In the genomic region with DNA sequence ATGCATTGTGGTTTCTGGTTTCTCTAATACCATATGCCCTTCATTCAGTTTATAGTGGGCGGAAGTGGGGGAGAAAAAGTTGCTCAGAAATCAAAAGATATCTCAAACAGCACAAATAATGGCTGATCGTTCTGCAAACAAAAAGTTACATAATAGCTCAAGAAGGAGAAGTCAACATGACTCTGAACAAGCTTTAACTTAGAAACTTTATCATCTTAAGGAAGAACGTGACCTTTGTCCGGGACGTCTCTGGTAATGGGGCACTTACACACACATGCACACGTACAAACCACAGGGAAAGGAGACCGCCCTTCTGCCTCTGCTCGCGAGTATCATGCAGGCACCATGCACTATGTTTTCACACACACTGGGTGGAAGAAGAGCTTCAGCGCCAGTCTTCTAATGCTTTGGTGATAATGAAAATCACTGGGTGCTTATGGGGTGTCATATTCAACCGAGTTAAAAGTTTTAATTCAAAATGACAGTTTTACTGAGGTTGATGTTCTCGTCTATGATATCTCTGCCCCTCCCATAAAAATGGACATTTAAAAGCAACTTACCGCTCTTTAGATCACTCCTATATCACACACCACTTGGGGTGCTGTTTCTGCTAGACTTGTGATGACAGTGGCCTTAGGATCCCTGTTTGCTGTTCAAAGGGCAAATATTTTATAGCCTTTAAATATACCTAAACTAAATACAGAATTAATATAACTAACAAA, we compare ENCODE assay signal across 11 cellular contexts. TPM values are rescaled to one million over a fixed set of nuclear protein-coding genes. Genes with fewer than 3 reads are reported as not detected.
DNase-seq lines count a peak whose midpoint lies in the region; ATAC-seq, FAIRE-seq and TF ChIP-seq lines count a peak whose summit lies in the region.
"Had no signal": no experiment of that assay in that cellular context is flagged by ENCODE, and none has a peak within 500 bp of the region (broad histone marks: within the 10 kb centered on the region; RNA-seq: fewer than 3 reads in every experiment).

No MANE protein-coding gene starts in this region.

- H2AFZ ChIP-seq in K562 (ENCODE audit: low read depth, low read length) = peak overlapping the region; percentile 83

- 22% methylated on average over 13 of the region's 13 CpGs for WGBS in K562 (ENCODE audit: insufficient coverage, low coverage, missing lambda C conversion rate)
- WGBS in right lobe of liver (ENCODE audit: insufficient coverage, low coverage, low lambda C conversion rate, missing lambda C conversion rate) = 41% methylated on average over 13 of the region's 13 CpGs

- no peaks in the 10 kb centered on the region for H3K27me3 ChIP-seq in K562 (ENCODE audit: control insufficient read depth in 2 of 2, insufficient read depth in 2 of 2, low read length in 2 of 2)
- H3K27me3 ChIP-seq in right lobe of liver = no peaks in the 10 kb centered on the region
- H3K27me3 ChIP-seq: SJSA1 had no signal

- H3K4me3 ChIP-seq in K562 = no peak overlapping the region
- H3K4me3 ChIP-seq in right lobe of liver = no peak overlapping the region
- H3K4me3 ChIP-seq: SJSA1 had no signal

- ATAC-seq in K562 (peak; percentile 34), right lobe of liver (no peak), GM18873 (IDR thresholded peaks at IDR 0.05; ENCODE audit: low FRiP score, unreplicated experiment) (no peak), HG03442 (IDR thresholded peaks at IDR 0.05; ENCODE audit: unreplicated experiment) (no peak)
- ATAC-seq in activated CD4-positive, CD25-positive, alpha-beta regulatory T cell treated with anti-CD3 and anti-CD28 coated beads, Interleukin-2, amount 50 U/mL, for 24 hours = no peak

- H3K9me1 ChIP-seq in K562 (ENCODE audit: control insufficient read depth, insufficient read depth, low read length) = no peaks in the 10 kb centered on the region

- peak; percentile 14 for DNase-seq in ACHN
- DNase-seq in K562 (ENCODE audit: extremely low read depth in 1 of 4, low spot score in 3 of 4) = peak in 3 of 4 experiments; percentile 15 to 36 (median 17)
- DNase-seq in right lobe of liver = no peak
- DNase-seq in NCI-H1694 (lab: John Stamatoyannopoulos, UW) = no peak
- DNase-seq: GDM1; stimulated activated CD4-positive, alpha-beta T cell treated with anti-CD3 and anti-CD28 coated beads, Interleukin-15, amount 100 ng/mL, for 24 hours had no signal

- H3K9me3 ChIP-seq in K562 (replicated peaks; ENCODE audit: control insufficient read depth, insufficient read depth, low read depth, low read length) (no peaks in the 10 kb centered on the region), right lobe of liver (no peaks in the 10 kb centered on the region)
- H3K9me3 ChIP-seq: SJSA1 had no signal

- TSS peak; percentile 43 for BruUV-seq in K562 (replicated peaks; lab: Mats Ljungman, UMichigan)

- peaks cover 27 to 32% of the 10 kb centered on the region in 2 experiments for H3K4me1 ChIP-seq in K562 (replicated peaks in 1 of 2; ENCODE audit: control insufficient read depth in 2 of 2, insufficient read depth in 2 of 2, low read length in 2 of 2)
- H3K4me1 ChIP-seq in right lobe of liver = peaks cover 0 to 19% (median 7%) of the 10 kb centered on the region in 4 donors

- CTCF ChIA-PET in K562 (lab: Yijun Ruan, JAX; ENCODE audit: low intra/inter-chr PET ratio) = no interaction called here

- TF ChIP-seq POLR2A in K562 (conservative IDR thresholded peaks at IDR 0.05) (no peak), right lobe of liver (IDR thresholded peaks at IDR 0.05) (no peak)

- peaks cover 10% of the 10 kb centered on the region; the same call in 1 of the 2 replicates for H4K20me1 ChIP-seq in K562 (replicated peaks; ENCODE audit: control insufficient read depth, insufficient read depth, low read length)

- peak; percentile 31; the same call in 1 of the 2 replicates for TF ChIP-seq CTCF in LNCAP (IDR thresholded peaks at IDR 0.05)
- TF ChIP-seq CTCF in K562 (IDR thresholded peaks at IDR 0.05 in 2 of 3, conservative IDR thresholded peaks at IDR 0.05 in 1 of 3; ENCODE audit: insufficient read depth in 2 of 3, low read depth in 1 of 3, low read length in 3 of 3) = peak in 2 of 3 experiments; percentile 40 to 46; a peak in 3 of 6 replicates
- peak in 1 of 4 donors; percentile 12 for TF ChIP-seq CTCF in right lobe of liver (IDR thresholded peaks at IDR 0.05)

- in situ Hi-C loops in ACHN (cut with HindIII; ENCODE audit: low pct_ligation_motif_present, low pct_unique_long_range_greater_than_20kb, low sequenced_read_pairs) = no loop called here
- in situ Hi-C loops in K562 (cut with MboI) = no loop called here

- POLR2A ChIA-PET in K562 (lab: Yijun Ruan, JAX) = interaction anchor here (0.6 to 3.5 kb wide), 10 partner anchors 7 to 423 kb away, joined by 3 to 24 read pairs (median 3); a partner anchor contains a TSS

- no peak for TF ChIP-seq EP300 in K562 (IDR thresholded peaks at IDR 0.05; ENCODE audit: low read length)

- H3K36me3 ChIP-seq in K562 (ENCODE audit: control insufficient read depth, insufficient read depth, low read length) (peaks cover 18% of the 10 kb centered on the region; the same call in 2 of the 3 replicates), right lobe of liver (peaks cover 0 to 14% (median 7%) of the 10 kb centered on the region in 4 donors)

- H3K27ac ChIP-seq in K562 (ENCODE audit: extremely low read depth, low read depth, low read length) (peak overlapping the region; percentile 76), right lobe of liver (peak overlapping the region in 2 of 3 donors; percentile 6 to 64)
- H3K27ac ChIP-seq: SJSA1 had no signal

- intact Hi-C loops in K562 (cut with micrococcal nuclease) = no loop called here
- intact Hi-C loops in right lobe of liver (cut with DNase I) = no loop called here

- FAIRE-seq in K562 (lab: Jason Lieb, UNC) = peak; percentile 69

- H3K4me2 ChIP-seq in K562 (ENCODE audit: insufficient read depth, low read length) = peak overlapping the region; percentile 64

- H3K9ac ChIP-seq in K562 (ENCODE audit: insufficient read depth in 1 of 2, low read depth in 2 of 2, low read length in 2 of 2) = peak overlapping the region in 1 of 2 experiments; percentile 58; a peak in 3 of 4 replicates

- peaks cover 5% of the 10 kb centered on the region; the same call in 1 of the 3 replicates for H3K79me2 ChIP-seq in K562 (ENCODE audit: control insufficient read depth, insufficient read depth, low read length)

- TF ChIP-seq RAD21 in K562 (CRISPR knock-in tag; conservative IDR thresholded peaks at IDR 0.05 in 1 of 2, IDR thresholded peaks at IDR 0.05 in 1 of 2) = no peak

TF ChIP-seq in K562, 482 proteins besides CTCF, POLR2A, EP300 and RAD21 (continues in another document):
- TF ChIP-seq HDAC1 (IDR thresholded peaks at IDR 0.05) = 0 out of 4 replicates have a peak, but pooled peaks of 1 of the 2 experiments have one; percentile 9
- TF ChIP-seq TGIF2 (CRISPR knock-in tag; IDR thresholded peaks at IDR 0.05) = no peak
- TF ChIP-seq CREBBP (IDR thresholded peaks at IDR 0.05; ENCODE audit: low read depth, low read length) = no peak
- TF ChIP-seq TCF7L2 (IDR thresholded peaks at IDR 0.05; ENCODE audit: low read depth, low read length) = no peak
- TF ChIP-seq, protein P1, sequence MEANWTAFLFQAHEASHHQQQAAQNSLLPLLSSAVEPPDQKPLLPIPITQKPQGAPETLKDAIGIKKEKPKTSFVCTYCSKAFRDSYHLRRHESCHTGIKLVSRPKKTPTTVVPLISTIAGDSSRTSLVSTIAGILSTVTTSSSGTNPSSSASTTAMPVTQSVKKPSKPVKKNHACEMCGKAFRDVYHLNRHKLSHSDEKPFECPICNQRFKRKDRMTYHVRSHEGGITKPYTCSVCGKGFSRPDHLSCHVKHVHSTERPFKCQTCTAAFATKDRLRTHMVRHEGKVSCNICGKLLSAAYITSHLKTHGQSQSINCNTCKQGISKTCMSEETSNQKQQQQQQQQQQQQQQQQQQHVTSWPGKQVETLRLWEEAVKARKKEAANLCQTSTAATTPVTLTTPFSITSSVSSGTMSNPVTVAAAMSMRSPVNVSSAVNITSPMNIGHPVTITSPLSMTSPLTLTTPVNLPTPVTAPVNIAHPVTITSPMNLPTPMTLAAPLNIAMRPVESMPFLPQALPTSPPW (CRISPR knock-in tag; IDR thresholded peaks at IDR 0.05) = peak; percentile 1; the same call in 1 of the 2 replicates
- TF ChIP-seq PURB (CRISPR knock-in tag; IDR thresholded peaks at IDR 0.05; ENCODE audit: low read depth) = no peak
- 0 out of 2 replicates have a peak, but pooled peaks have one; percentile 4 for TF ChIP-seq CEBPB (tag; IDR thresholded peaks at IDR 0.05)
- TF ChIP-seq TAF9B (IDR thresholded peaks at IDR 0.05; ENCODE audit: partially characterized antibody) = no peak
- TF ChIP-seq HLTF (IDR thresholded peaks at IDR 0.05) = no peak
- TF ChIP-seq EGR1 (conservative IDR thresholded peaks at IDR 0.05) = 0 out of 2 replicates have a peak, but pooled peaks have one; percentile 12

RNA-seq across cellular contexts. Expression of a gene that starts 4.7 kb away (rescaled TPM):
- total RNA-seq in K562 (2011; cell fraction: chromatin; rRNA removed; ENCODE audit: low replicate concordance) = 20.9 and 54.0 TPM in 2 replicates
- total RNA-seq in K562 (2011; cell fraction: nucleolus; rRNA removed) = 42.1 and 51.5 TPM in 2 replicates
- total RNA-seq in K562 (2011; cell fraction: nucleoplasm; rRNA removed) = 28.7 and 32.3 TPM in 2 replicates
- 12.1 and 19.4 TPM in 2 replicates for total RNA-seq in K562 (2014; rRNA removed)
- total RNA-seq in K562 (2014; rRNA removed; fragmentation: Illumina TruSeq; extraction: Trizol) = 4.2 and 8.9 TPM in 2 replicates
- total RNA-seq in K562 (2015; rRNA removed; fragmentation: Illumina TruSeq; extraction: Trizol) = 0.54 and 1.1 TPM in 2 replicates
- 13.8 and 17.4 TPM in 2 replicates for total RNA-seq in K562 (2021)
- polyA plus RNA-seq in K562 (2011; rRNA removed) = 3.6 and 5.7 TPM in 2 replicates
- polyA plus RNA-seq in K562 (2011; cell fraction: cytosol; rRNA removed) = 3.7 and 20.6 TPM in 2 replicates
- polyA plus RNA-seq in K562 (2011; cell fraction: nucleus; rRNA removed) = 13.7 and 48.9 TPM in 2 replicates
- 8.3 and 9.7 TPM in 2 replicates for polyA plus RNA-seq in K562 (2012)
- polyA plus RNA-seq in K562 (2014; fragmentation: Illumina TruSeq; extraction: Trizol) = 8.2 and 12.8 TPM in 2 replicates
- 1 to 10 TPM in 1 of 2 experiments, under 1 TPM in 1; 0.56 to 2.1 TPM for polyA plus RNA-seq in K562 (2014; fragmentation: Nextera tagmentation; extraction: Ambion mirVana)
- polyA plus RNA-seq in K562 (2014; rRNA removed) = 11.6 and 14.8 TPM in 2 replicates
- 3.8 and 7.1 TPM in 2 replicates for polyA minus RNA-seq in K562 (2011; rRNA and poly(A)+ RNA removed)
- 7.6 and 8.7 TPM in 2 replicates for polyA minus RNA-seq in K562 (2011; cell fraction: cytosol; rRNA and poly(A)+ RNA removed)
- polyA minus RNA-seq in K562 (2011; cell fraction: nucleus; rRNA and poly(A)+ RNA removed) = 24.0 and 43.5 TPM in 2 replicates
- 100 to 1,000 TPM in 1 of 6 experiments, 10 to 100 TPM in 4, 1 to 10 TPM in 1; 9.9 to 151 (median 49.5) TPM for total RNA-seq in right lobe of liver

Comparison
In these comparisons a context has a peak if more than half of its experiments do, and no peak if none do; other contexts are left out.
1. DNase-seq: peak in ACHN (single experiment) and K562 (3 of 4); none in right lobe of liver (0 of 3) and NCI-H1694 (single experiment).